In genomic region chr7:66517212-66517909, GRCh38 we compare ENCODE assay signal across 20 cellular contexts.
A peak's percentile ranks its signal among the peaks of the same experiment; 100 is the strongest.
DNase-seq lines count a peak whose midpoint lies in the region; ATAC-seq and TF ChIP-seq lines count a peak whose summit lies in the region.
"Had no signal": no experiment of that assay in that cellular context is flagged by ENCODE, and none has a peak within 500 bp of the region (broad histone marks: within the 10 kb centered on the region; RNA-seq: fewer than 3 reads in every experiment).

No MANE protein-coding gene starts in this region.

- H3K4me3 Mint-ChIP-seq in GM23338 (no peak overlapping the region), chondrocyte (ENCODE audit: unreplicated experiment) (no peak overlapping the region)

- H3K27me3 Mint-ChIP-seq in GM23338 (ENCODE audit: insufficient read depth, low read depth, poor library complexity) (peaks cover 15% of the 10 kb centered on the region), chondrocyte (ENCODE audit: low read depth) (no peaks in the 10 kb centered on the region)

- no peak overlapping the region for H3K4me2 ChIP-seq in GM23338

- H3K36me3 ChIP-seq in GM23338 (ENCODE audit: insufficient read depth) = no peaks in the 10 kb centered on the region
- H3K36me3 ChIP-seq: BE2C, SJCRH30 had no signal

- H3K27ac Mint-ChIP-seq in GM23338 (0 out of 2 replicates have a peak overlapping the region, but pooled peaks have one; percentile 31), chondrocyte (ENCODE audit: unreplicated experiment) (no peak overlapping the region)

- H2AFZ ChIP-seq in GM23338 = no peak overlapping the region

- no peaks in the 10 kb centered on the region; the same call in 2 of the 3 replicates for H3K36me3 Mint-ChIP-seq in GM23338 (ENCODE audit: low read depth)
- no peaks in the 10 kb centered on the region for H3K36me3 Mint-ChIP-seq in chondrocyte (ENCODE audit: low read depth)

- no peak for ATAC-seq in GM23338
- ATAC-seq in esophagus mucosa = peak; percentile 56
- ATAC-seq in omental fat pad (ENCODE audit: low FRiP score) = peak; percentile 17
- no peak for ATAC-seq in GM21529 (IDR thresholded peaks at IDR 0.05; ENCODE audit: unreplicated experiment)

- H3K27ac ChIP-seq in GM23338 (ENCODE audit: low read depth) = no peak overlapping the region
- H3K27ac ChIP-seq: SJCRH30 had no signal

- H3K9me3 Mint-ChIP-seq in GM23338 (no peaks in the 10 kb centered on the region), chondrocyte (ENCODE audit: low read depth) (no peaks in the 10 kb centered on the region)

- DNase-seq in GM23338 (ENCODE audit: low spot score) (no peak), amniotic epithelial cell (ENCODE audit: low read depth) (peak; percentile 58), omental fat pad (ENCODE audit: low spot score) (no peak), dermis blood vessel endothelial cell (no peak), chondrocyte (ENCODE audit: low spot score) (no peak)
- no peak for DNase-seq in stimulated activated CD4-positive, alpha-beta T cell treated with anti-CD3 and anti-CD28 coated beads, Interleukin-2, amount 100 ng/mL, for 24 hours
- DNase-seq: BE2C; DMS53; GDM1; KG1; NCI-H1092 treated with DMSO at 0.1 percent for 48 hours; NCI-H1436 treated with DMSO at 0.1 percent for 48 hours; NCI-H1930; NCI-H2227 treated with DMSO at 0.1 percent for 48 hours; NCI-H510A; NCI-H774; NK-92 treated with Interleukin-12 subunit alpha and Interleukin-12 subunit beta, amount 100 ng/mL, for 24 hours; SJCRH30 had no signal

- no peaks in the 10 kb centered on the region for H4K20me1 ChIP-seq in GM23338 (replicated peaks; ENCODE audit: insufficient read depth)

- no peaks in the 10 kb centered on the region for H3K9me2 ChIP-seq in GM23338 (ENCODE audit: insufficient read depth)

- H3K4me1 ChIP-seq in GM23338 (ENCODE audit: insufficient read depth) = no peaks in the 10 kb centered on the region
- H3K4me1 ChIP-seq: BE2C, SJCRH30 had no signal

- TF ChIP-seq CTCF in GM23338 (conservative IDR thresholded peaks at IDR 0.05; ENCODE audit: low read depth in 2 of 2) (0 out of 4 replicates have a peak, but pooled peaks of 1 of the 2 experiments have one; percentile 6), omental fat pad (IDR thresholded peaks at IDR 0.05) (no peak), chondrocyte (IDR thresholded peaks at IDR 0.05) (no peak)

- no peaks in the 10 kb centered on the region for H3K79me2 ChIP-seq in GM23338 (replicated peaks; ENCODE audit: insufficient read depth)

- H3K4me3 ChIP-seq in GM23338 = no peak overlapping the region
- H3K4me3 ChIP-seq: SJCRH30 had no signal

- H3K4me1 Mint-ChIP-seq in GM23338 = no peaks in the 10 kb centered on the region
- no peaks in the 10 kb centered on the region for H3K4me1 Mint-ChIP-seq in chondrocyte (ENCODE audit: low read depth)

- H3F3A ChIP-seq in GM23338 (replicated peaks; ENCODE audit: low read depth) = no peaks in the 10 kb centered on the region

- 0 out of 2 replicates have a peak, but pooled peaks cover 2% of the 10 kb centered on the region for H3K27me3 ChIP-seq in GM23338 (ENCODE audit: insufficient read depth)
- H3K27me3 ChIP-seq: BE2C, SJCRH30 had no signal

TF ChIP-seq in GM23338, 12 proteins besides CTCF, POLR2A, EP300 and RAD21:
- TF ChIP-seq CREB1 (CRISPR knock-in tag; IDR thresholded peaks at IDR 0.05; ENCODE audit: low read depth) (no peak), EZH2 (IDR thresholded peaks at IDR 0.05; ENCODE audit: low read depth, unreplicated experiment) (no peak), ETS1 (IDR thresholded peaks at IDR 0.05) (no peak), NANOG (IDR thresholded peaks at IDR 0.05; ENCODE audit: borderline replicate concordance) (no peak)

Comparison
In these comparisons a context has a peak if more than half of its experiments do, and no peak if none do; other contexts are left out.
1. ATAC-seq: peak in esophagus mucosa (single experiment) and omental fat pad (single experiment); none in GM23338 (single experiment) and GM21529 (single experiment).